Comparison of ENCODE assay signal across 8 cellular contexts in the genomic region with DNA sequence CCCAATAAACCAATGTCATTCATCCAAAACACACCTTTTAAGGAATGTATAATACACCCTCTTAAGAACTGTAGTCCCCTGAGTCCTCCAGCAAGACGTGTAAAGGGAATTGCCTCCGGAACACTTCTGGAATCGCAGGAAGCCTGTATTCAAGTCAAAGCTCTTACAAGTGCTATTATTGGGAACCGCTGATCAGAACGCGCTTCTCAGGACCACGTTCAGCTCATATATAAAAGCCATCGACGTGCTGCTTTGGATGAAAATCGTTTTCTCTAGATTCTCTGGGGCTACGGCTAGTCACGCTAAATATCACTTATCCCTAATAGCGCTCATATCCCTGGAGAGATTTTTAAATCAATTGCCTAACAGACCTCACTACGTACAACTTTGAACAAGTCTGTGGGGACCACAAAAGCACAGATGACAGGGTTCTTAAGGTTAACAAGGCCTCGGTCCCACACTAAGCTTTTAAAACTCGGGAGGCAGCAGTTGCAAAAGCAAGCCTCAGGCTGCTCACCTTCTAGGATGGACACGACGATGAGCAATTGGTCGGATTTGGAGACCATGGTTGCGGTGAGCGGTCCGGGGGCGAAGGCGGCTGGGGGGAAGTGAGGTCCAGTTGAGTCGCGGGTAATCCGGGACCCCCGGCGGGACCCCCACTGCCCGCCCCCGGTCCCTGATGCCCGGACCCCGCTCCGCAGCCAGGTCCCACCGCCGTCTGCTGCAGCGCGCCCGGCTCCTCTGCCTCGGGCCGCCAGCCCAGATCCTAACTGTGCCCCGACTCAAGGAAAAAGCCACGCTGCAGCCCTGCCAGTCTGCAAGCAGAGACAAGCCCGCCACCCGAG. TPM values are rescaled to one million over a fixed set of nuclear protein-coding genes. Genes with fewer than 3 reads are reported as not detected.
DNase-seq lines count a peak whose midpoint lies in the region; ATAC-seq and TF ChIP-seq lines count a peak whose summit lies in the region.

No MANE protein-coding gene starts in this region.

- H3K4me3 Mint-ChIP-seq in MCF 10A (ENCODE audit: unreplicated experiment), result no peak overlapping the region

- ATAC-seq in HG02840 (IDR thresholded peaks at IDR 0.05; ENCODE audit: low FRiP score, unreplicated experiment), result peak; percentile 10

- intact Hi-C loops in MCF 10A (cut with micrococcal nuclease), result loop anchor here (1.0 kb wide), 4 partner anchors 74 to 189 kb away; a partner anchor contains a TSS

- BruUV-seq in MCF 10A (replicated peaks; lab: Mats Ljungman, UMichigan), result no TSS peak

- H3K36me3 Mint-ChIP-seq in MCF 10A (ENCODE audit: insufficient read depth, unreplicated experiment), result peaks cover 13% of the 10 kb centered on the region

- H3K9me3 Mint-ChIP-seq in MCF 10A (ENCODE audit: unreplicated experiment), result no peaks in the 10 kb centered on the region

- peak overlapping the region; percentile 99 for H3K4me3 ChIP-seq in GM08714 (ENCODE audit: low read length)

- H3K27me3 Mint-ChIP-seq in MCF 10A (ENCODE audit: insufficient read depth, unreplicated experiment), result no peaks in the 10 kb centered on the region

- peak; percentile 18 for DNase-seq in AG08395 (ENCODE audit: low spot score)
- DNase-seq in NCI-H2227 treated with DMSO at 0.1 percent for 48 hours (lab: John Stamatoyannopoulos, UW), result peak; percentile 14
- DNase-seq in MCF 10A (ENCODE audit: unreplicated experiment), result peak; percentile 56
- peak; percentile 51 for DNase-seq in inferior parietal cortex (ENCODE audit: extremely low spot score)
- peak; percentile 50 for DNase-seq in stimulated activated CD8-positive, alpha-beta memory T cell treated with anti-CD3 and anti-CD28 coated beads, Interleukin-4, amount 100 ng/mL, for 48 hours
- no peak for DNase-seq in HuH-7.5 (ENCODE audit: low spot score)

- no peak overlapping the region for H3K27ac Mint-ChIP-seq in MCF 10A (ENCODE audit: low read depth, unreplicated experiment)

- no peak for TF ChIP-seq CTCF in MCF 10A (IDR thresholded peaks at IDR 0.05; ENCODE audit: unreplicated experiment)

- peaks cover 14% of the 10 kb centered on the region for H3K4me1 Mint-ChIP-seq in MCF 10A (ENCODE audit: insufficient read depth, unreplicated experiment)

- CTCF ChIA-PET in MCF 10A (lab: Yijun Ruan, JAX), result interaction anchor here (0.5 to 3.4 kb wide), 50 partner anchors 8 to 1880 kb away, joined by 3 to 50 read pairs (median 5); a partner anchor contains a TSS

- POLR2A ChIA-PET in MCF 10A (lab: Yijun Ruan, JAX), result interaction anchor here (0.6 to 9.2 kb wide), 57 partner anchors 9 to 1362 kb away, joined by 3 to 418 read pairs (median 5); a partner anchor contains a TSS

RNA-seq across cellular contexts. Expression of a gene that starts 0.5 kb away (rescaled TPM):
- 49.8 and 54.5 TPM in 2 replicates for total RNA-seq in MCF 10A (2022)
